ENCODE assay signal across 10 cellular contexts in genomic region chr4:768995-769394, GRCh38.
"Had no signal": no experiment of that assay in that cellular context is flagged by ENCODE, and none has a peak within 500 bp of the region (broad histone marks: within the 10 kb centered on the region; RNA-seq: fewer than 3 reads in every experiment).

No MANE protein-coding gene starts in this region.

- ATAC-seq: stimulated activated memory B cell treated with anti-CD40 and anti-IgM and Interleukin-4, amounts not matched to agents 10 μg/mL and 1 μg/mL and 100 μg/mL, for 72 hours had no signal

- H2AFZ ChIP-seq: neural progenitor cell, parathyroid adenoma had no signal

- H3K4me1 ChIP-seq: neural progenitor cell, parathyroid adenoma had no signal

- H3K9me3 ChIP-seq: SK-N-SH, upper lobe of left lung had no signal

- DNase-seq: activated CD4-positive, CD25-positive, alpha-beta regulatory T cell; activated effector memory CD4-positive, alpha-beta T cell treated with Interleukin-2 at 50 U/mL for 16 hours; mesenchymal stem cell; SK-N-SH; small intestine; T-helper 1 cell had no signal

- H3K4me2 ChIP-seq: neural progenitor cell, SK-N-SH had no signal

- H3K9ac ChIP-seq: neural progenitor cell, parathyroid adenoma, SK-N-SH had no signal

- H3K4me3 ChIP-seq: neural progenitor cell, upper lobe of left lung had no signal

- H3K27ac ChIP-seq: neural progenitor cell, parathyroid adenoma, upper lobe of left lung had no signal

- H3K27me3 ChIP-seq: neural progenitor cell, upper lobe of left lung had no signal
